ENCODE assay signal across 2 cellular contexts in the genomic region with DNA sequence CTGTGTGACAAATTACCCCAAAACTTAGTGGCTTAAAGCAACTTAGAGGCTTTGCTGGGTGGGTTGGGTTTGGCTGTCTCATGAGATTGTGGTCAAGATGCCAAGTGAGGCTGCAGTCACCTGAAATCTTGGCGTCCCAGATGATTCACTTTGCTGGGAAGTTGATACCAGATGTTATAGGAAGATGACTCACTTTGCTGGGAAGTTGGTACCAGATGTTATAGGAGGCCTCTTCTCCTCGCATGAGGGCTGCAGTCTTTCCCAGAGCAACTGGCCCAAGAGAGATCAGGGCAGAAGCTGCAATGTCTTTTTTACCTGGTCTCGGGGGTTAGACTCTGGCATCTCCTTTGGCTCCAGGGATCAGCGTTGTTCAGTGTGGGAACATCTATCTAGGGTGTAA.
TF ChIP-seq lines count a peak whose summit lies in the region.

No MANE protein-coding gene starts in this region.

TF ChIP-seq in SK-N-SH, 30 proteins besides CTCF, POLR2A, EP300 and RAD21:
- TF ChIP-seq, protein P1, sequence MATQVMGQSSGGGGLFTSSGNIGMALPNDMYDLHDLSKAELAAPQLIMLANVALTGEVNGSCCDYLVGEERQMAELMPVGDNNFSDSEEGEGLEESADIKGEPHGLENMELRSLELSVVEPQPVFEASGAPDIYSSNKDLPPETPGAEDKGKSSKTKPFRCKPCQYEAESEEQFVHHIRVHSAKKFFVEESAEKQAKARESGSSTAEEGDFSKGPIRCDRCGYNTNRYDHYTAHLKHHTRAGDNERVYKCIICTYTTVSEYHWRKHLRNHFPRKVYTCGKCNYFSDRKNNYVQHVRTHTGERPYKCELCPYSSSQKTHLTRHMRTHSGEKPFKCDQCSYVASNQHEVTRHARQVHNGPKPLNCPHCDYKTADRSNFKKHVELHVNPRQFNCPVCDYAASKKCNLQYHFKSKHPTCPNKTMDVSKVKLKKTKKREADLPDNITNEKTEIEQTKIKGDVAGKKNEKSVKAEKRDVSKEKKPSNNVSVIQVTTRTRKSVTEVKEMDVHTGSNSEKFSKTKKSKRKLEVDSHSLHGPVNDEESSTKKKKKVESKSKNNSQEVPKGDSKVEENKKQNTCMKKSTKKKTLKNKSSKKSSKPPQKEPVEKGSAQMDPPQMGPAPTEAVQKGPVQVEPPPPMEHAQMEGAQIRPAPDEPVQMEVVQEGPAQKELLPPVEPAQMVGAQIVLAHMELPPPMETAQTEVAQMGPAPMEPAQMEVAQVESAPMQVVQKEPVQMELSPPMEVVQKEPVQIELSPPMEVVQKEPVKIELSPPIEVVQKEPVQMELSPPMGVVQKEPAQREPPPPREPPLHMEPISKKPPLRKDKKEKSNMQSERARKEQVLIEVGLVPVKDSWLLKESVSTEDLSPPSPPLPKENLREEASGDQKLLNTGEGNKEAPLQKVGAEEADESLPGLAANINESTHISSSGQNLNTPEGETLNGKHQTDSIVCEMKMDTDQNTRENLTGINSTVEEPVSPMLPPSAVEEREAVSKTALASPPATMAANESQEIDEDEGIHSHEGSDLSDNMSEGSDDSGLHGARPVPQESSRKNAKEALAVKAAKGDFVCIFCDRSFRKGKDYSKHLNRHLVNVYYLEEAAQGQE (IDR thresholded peaks at IDR 0.05; ENCODE audit: low read depth, low read length): no peak
- TF ChIP-seq FOSL2 (IDR thresholded peaks at IDR 0.05; ENCODE audit: borderline replicate concordance, low read depth) (0 out of 2 replicates have a peak, but pooled peaks have one; percentile 16), TCF12 (IDR thresholded peaks at IDR 0.05) (peak; percentile 62)

TF ChIP-seq in SK-N-SH treated with all-trans-retinoic acid at 6 μM for 48 hours, 23 proteins besides CTCF, POLR2A, EP300 and RAD21 (continued from another document):
- TF ChIP-seq, protein P2, sequence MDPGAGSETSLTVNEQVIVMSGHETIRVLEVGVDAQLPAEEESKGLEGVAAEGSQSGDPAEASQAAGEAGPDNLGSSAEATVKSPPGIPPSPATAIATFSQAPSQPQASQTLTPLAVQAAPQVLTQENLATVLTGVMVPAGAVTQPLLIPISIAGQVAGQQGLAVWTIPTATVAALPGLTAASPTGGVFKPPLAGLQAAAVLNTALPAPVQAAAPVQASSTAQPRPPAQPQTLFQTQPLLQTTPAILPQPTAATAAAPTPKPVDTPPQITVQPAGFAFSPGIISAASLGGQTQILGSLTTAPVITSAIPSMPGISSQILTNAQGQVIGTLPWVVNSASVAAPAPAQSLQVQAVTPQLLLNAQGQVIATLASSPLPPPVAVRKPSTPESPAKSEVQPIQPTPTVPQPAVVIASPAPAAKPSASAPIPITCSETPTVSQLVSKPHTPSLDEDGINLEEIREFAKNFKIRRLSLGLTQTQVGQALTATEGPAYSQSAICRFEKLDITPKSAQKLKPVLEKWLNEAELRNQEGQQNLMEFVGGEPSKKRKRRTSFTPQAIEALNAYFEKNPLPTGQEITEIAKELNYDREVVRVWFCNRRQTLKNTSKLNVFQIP (CRISPR knock-in tag; IDR thresholded peaks at IDR 0.05; ENCODE audit: borderline replicate concordance, low read depth): no peak
- TF ChIP-seq ISL1 (CRISPR knock-in tag; IDR thresholded peaks at IDR 0.05) (no peak), SNAI2 (CRISPR knock-in tag; IDR thresholded peaks at IDR 0.05) (no peak), PPARA (CRISPR knock-in tag; IDR thresholded peaks at IDR 0.05; ENCODE audit: borderline replicate concordance) (no peak), BACH2 (CRISPR knock-in tag; IDR thresholded peaks at IDR 0.05; ENCODE audit: borderline replicate concordance) (no peak), ZC3H10 (CRISPR knock-in tag; IDR thresholded peaks at IDR 0.05) (no peak), RARB (CRISPR knock-in tag; IDR thresholded peaks at IDR 0.05) (no peak)
